Comparison of ENCODE assay signal across 2 cellular contexts in genomic region chr1:3773572-3774502, GRCh38.
TF ChIP-seq lines count a peak whose summit lies in the region.

No MANE protein-coding gene starts in this region.

TF ChIP-seq in GM23338, 12 proteins besides CTCF, POLR2A, EP300 and RAD21:
- no peak for TF ChIP-seq STAT1 (IDR thresholded peaks at IDR 0.05; ENCODE audit: unreplicated experiment)
- TF ChIP-seq JUNB (IDR thresholded peaks at IDR 0.05; ENCODE audit: unreplicated experiment), result no peak
- TF ChIP-seq NANOG (IDR thresholded peaks at IDR 0.05; ENCODE audit: borderline replicate concordance), result no peak
- no peak for TF ChIP-seq ZNF331 (CRISPR knock-in tag; IDR thresholded peaks at IDR 0.05; ENCODE audit: low read depth)
- TF ChIP-seq EZH2 (IDR thresholded peaks at IDR 0.05; ENCODE audit: low read depth, unreplicated experiment), result no peak
- no peak for TF ChIP-seq ZNF114 (CRISPR knock-in tag; IDR thresholded peaks at IDR 0.05)
- TF ChIP-seq ETS1 (IDR thresholded peaks at IDR 0.05), result no peak
- no peak for TF ChIP-seq ZNF462 (CRISPR knock-in tag; IDR thresholded peaks at IDR 0.05)
- TF ChIP-seq CREB1 (CRISPR knock-in tag; IDR thresholded peaks at IDR 0.05; ENCODE audit: low read depth), result no peak
- TF ChIP-seq REST (IDR thresholded peaks at IDR 0.05; ENCODE audit: unreplicated experiment), result no peak
- TF ChIP-seq POLR2AphosphoS5 (IDR thresholded peaks at IDR 0.05; ENCODE audit: low read depth), result no peak
- no peak for TF ChIP-seq EZH2phosphoT487 (IDR thresholded peaks at IDR 0.05; ENCODE audit: unreplicated experiment)

TF ChIP-seq in HepG2, 621 proteins besides CTCF, POLR2A, EP300 and RAD21 (continues in another document):
- TF ChIP-seq TEAD3 (CRISPR knock-in tag; optimal IDR thresholded peaks at IDR 0.05; ENCODE audit: borderline replicate concordance) (no peak), GZF1 (CRISPR knock-in tag; IDR thresholded peaks at IDR 0.05) (no peak), PAWR (CRISPR knock-in tag; IDR thresholded peaks at IDR 0.05; ENCODE audit: borderline replicate concordance) (no peak), PHF21A (CRISPR knock-in tag; IDR thresholded peaks at IDR 0.05) (0 out of 2 replicates have a peak, but pooled peaks have one; percentile 43), RBM39 (IDR thresholded peaks at IDR 0.05; ENCODE audit: low read depth, low read length, poor library complexity, severe bottlenecking) (peak; percentile 49), ZBTB46 (CRISPR knock-in tag; IDR thresholded peaks at IDR 0.05; ENCODE audit: borderline replicate concordance) (no peak), HMG20B (CRISPR knock-in tag; conservative IDR thresholded peaks at IDR 0.05) (no peak), GABPB1 (CRISPR knock-in tag; IDR thresholded peaks at IDR 0.05) (0 out of 2 replicates have a peak, but pooled peaks have one; percentile 26), CEBPG (CRISPR knock-in tag; IDR thresholded peaks at IDR 0.05) (no peak), ZNF704 (CRISPR knock-in tag; IDR thresholded peaks at IDR 0.05; ENCODE audit: borderline replicate concordance) (no peak), ZNF558 (CRISPR knock-in tag; IDR thresholded peaks at IDR 0.05; ENCODE audit: borderline replicate concordance) (no peak; the same call in 1 of the 2 replicates), LCORL (IDR thresholded peaks at IDR 0.05) (no peak), LCORL (CRISPR knock-in tag; IDR thresholded peaks at IDR 0.05) (peak; percentile 70), KLF12 (CRISPR knock-in tag; IDR thresholded peaks at IDR 0.05; ENCODE audit: borderline replicate concordance) (no peak), BATF2 (CRISPR knock-in tag; IDR thresholded peaks at IDR 0.05) (no peak), ZNF670 (CRISPR knock-in tag; IDR thresholded peaks at IDR 0.05; ENCODE audit: borderline replicate concordance) (no peak), ZMAT5 (CRISPR knock-in tag; IDR thresholded peaks at IDR 0.05; ENCODE audit: borderline replicate concordance, low read depth) (no peak), ZNF124 (CRISPR knock-in tag; IDR thresholded peaks at IDR 0.05) (no peak), ZBTB7A (CRISPR knock-in tag; IDR thresholded peaks at IDR 0.05) (no peak), ZNF121 (CRISPR knock-in tag; IDR thresholded peaks at IDR 0.05) (no peak), ZNF772 (CRISPR knock-in tag; IDR thresholded peaks at IDR 0.05) (no peak), ZNF674 (CRISPR knock-in tag; IDR thresholded peaks at IDR 0.05; ENCODE audit: low read depth) (no peak), SP4 (CRISPR knock-in tag; IDR thresholded peaks at IDR 0.05) (no peak), CHD4 (IDR thresholded peaks at IDR 0.05; ENCODE audit: borderline replicate concordance, low read length) (no peak), ELF3 (CRISPR knock-in tag; IDR thresholded peaks at IDR 0.05) (no peak), EED (CRISPR knock-in tag; IDR thresholded peaks at IDR 0.05) (0 out of 2 replicates have a peak, but pooled peaks have one; percentile 15), ZFAT (CRISPR knock-in tag; conservative IDR thresholded peaks at IDR 0.05) (no peak), NFE2 (CRISPR knock-in tag; IDR thresholded peaks at IDR 0.05) (no peak), CC2D1A (CRISPR knock-in tag; IDR thresholded peaks at IDR 0.05) (no peak), ERF (CRISPR knock-in tag; IDR thresholded peaks at IDR 0.05) (no peak), ZBTB10 (CRISPR knock-in tag; IDR thresholded peaks at IDR 0.05; ENCODE audit: borderline replicate concordance) (no peak), KDM6A (CRISPR knock-in tag; IDR thresholded peaks at IDR 0.05; ENCODE audit: low read depth) (0 out of 2 replicates have a peak, but pooled peaks have one; percentile 20), KDM5B (CRISPR knock-in tag; IDR thresholded peaks at IDR 0.05; ENCODE audit: borderline replicate concordance) (no peak), NFKBIZ (CRISPR knock-in tag; IDR thresholded peaks at IDR 0.05) (no peak), ZNF350 (CRISPR knock-in tag; IDR thresholded peaks at IDR 0.05; ENCODE audit: borderline replicate concordance, low read depth) (no peak; the same call in 1 of the 2 replicates), REXO4 (CRISPR knock-in tag; IDR thresholded peaks at IDR 0.05; ENCODE audit: borderline replicate concordance) (no peak), PATZ1 (CRISPR knock-in tag; IDR thresholded peaks at IDR 0.05) (peak; percentile 88), ZNF879 (CRISPR knock-in tag; IDR thresholded peaks at IDR 0.05) (0 out of 2 replicates have a peak, but pooled peaks have one; percentile 11), MTA1 (CRISPR knock-in tag; IDR thresholded peaks at IDR 0.05; ENCODE audit: borderline replicate concordance) (no peak), MED13 (CRISPR knock-in tag; IDR thresholded peaks at IDR 0.05) (no peak), ZNF513 (CRISPR knock-in tag; conservative IDR thresholded peaks at IDR 0.05) (no peak), IKZF1 (IDR thresholded peaks at IDR 0.05) (no peak), HNF4A (CRISPR knock-in tag; IDR thresholded peaks at IDR 0.05) (peak; percentile 6; the same call in 1 of the 2 replicates), ATF5 (CRISPR knock-in tag; IDR thresholded peaks at IDR 0.05; ENCODE audit: low read depth) (no peak), ZHX1 (CRISPR knock-in tag; IDR thresholded peaks at IDR 0.05; ENCODE audit: low read depth) (peak; percentile 47; the same call in 1 of the 2 replicates), ZNF512B (CRISPR knock-in tag; IDR thresholded peaks at IDR 0.05; ENCODE audit: borderline replicate concordance) (peak; percentile 82; the same call in 1 of the 2 replicates), ZNF333 (CRISPR knock-in tag; IDR thresholded peaks at IDR 0.05; ENCODE audit: borderline replicate concordance) (no peak)
